In genomic region chr3:96863129-96863740, GRCh38 we compare ENCODE assay signal across 9 cellular contexts. TPM values are rescaled to one million over a fixed set of nuclear protein-coding genes. Genes with fewer than 3 reads are reported as not detected.
A peak's percentile ranks its signal among the peaks of the same experiment; 100 is the strongest.
DNase-seq lines count a peak whose midpoint lies in the region; ATAC-seq lines count a peak whose summit lies in the region.
"Had no signal": no experiment of that assay in that cellular context is flagged by ENCODE, and none has a peak within 500 bp of the region (broad histone marks: within the 10 kb centered on the region; RNA-seq: fewer than 3 reads in every experiment).

No MANE protein-coding gene starts in this region.

- no peak overlapping the region for H3K27ac Mint-ChIP-seq in CD8-positive, alpha-beta memory T cell

- POLR2A ChIA-PET in CD8-positive, alpha-beta memory T cell (lab: Charles Lee): no interaction called here

- no peaks in the 10 kb centered on the region for H3K27me3 Mint-ChIP-seq in CD8-positive, alpha-beta memory T cell

- no peaks in the 10 kb centered on the region for H3K4me1 Mint-ChIP-seq in CD8-positive, alpha-beta memory T cell

- no peak overlapping the region for H3K4me3 ChIP-seq in adipocyte (ENCODE audit: low read length)
- H3K4me3 ChIP-seq in CD8-positive, alpha-beta memory T cell (ENCODE audit: low read length): no peak overlapping the region
- H3K4me3 ChIP-seq: BLaER1 had no signal

- peak; percentile 63 for DNase-seq in NCI-H510A treated with DMSO at 0.1 percent for 48 hours (lab: John Stamatoyannopoulos, UW)
- DNase-seq in NCI-H510A (lab: John Stamatoyannopoulos, UW): no peak
- DNase-seq in NCI-H2171 (lab: John Stamatoyannopoulos, UW): peak; percentile 2
- DNase-seq in adipocyte (ENCODE audit: low read depth): peak; percentile 71
- peak; percentile 63 for DNase-seq in kidney glomerular epithelial cell (lab: John Stamatoyannopoulos, UW)
- DNase-seq in CD8-positive, alpha-beta memory T cell: no peak

- H3K9me3 Mint-ChIP-seq in CD8-positive, alpha-beta memory T cell: peaks cover 0 to 4% (median 0%) of the 10 kb centered on the region in 5 donors

- no peak overlapping the region for H3K9ac ChIP-seq in adipocyte (ENCODE audit: low read length)
- H3K9ac ChIP-seq: BLaER1 had no signal

- no peaks in the 10 kb centered on the region for H3K27me3 ChIP-seq in adipocyte (replicated peaks; ENCODE audit: control insufficient read depth, insufficient read depth, low read length)
- no peaks in the 10 kb centered on the region for H3K27me3 ChIP-seq in CD8-positive, alpha-beta memory T cell (ENCODE audit: insufficient read depth, low read length, poor library complexity, severe bottlenecking)
- H3K27me3 ChIP-seq: BLaER1 had no signal

- H3K4me1 ChIP-seq in adipocyte (ENCODE audit: control insufficient read depth, insufficient read depth, low read length): no peaks in the 10 kb centered on the region
- no peaks in the 10 kb centered on the region for H3K4me1 ChIP-seq in CD8-positive, alpha-beta memory T cell (ENCODE audit: insufficient read depth, low read length)
- H3K4me1 ChIP-seq: BLaER1 had no signal

- H3K27ac ChIP-seq in CD8-positive, alpha-beta memory T cell (ENCODE audit: low read depth, low read length): no peak overlapping the region
- H3K27ac ChIP-seq: BLaER1 had no signal

- no peaks in the 10 kb centered on the region for H3K36me3 Mint-ChIP-seq in CD8-positive, alpha-beta memory T cell

- no peaks in the 10 kb centered on the region for H3K36me3 ChIP-seq in adipocyte (ENCODE audit: control insufficient read depth, insufficient read depth, low read length, severe bottlenecking)
- no peaks in the 10 kb centered on the region for H3K36me3 ChIP-seq in CD8-positive, alpha-beta memory T cell (ENCODE audit: insufficient read depth, low read length)
- H3K36me3 ChIP-seq: BLaER1 had no signal

- no peak overlapping the region for H3K4me3 Mint-ChIP-seq in CD8-positive, alpha-beta memory T cell

- no peaks in the 10 kb centered on the region for H3K9me3 ChIP-seq in adipocyte (ENCODE audit: control insufficient read depth, low read length)
- H3K9me3 ChIP-seq in CD8-positive, alpha-beta memory T cell (ENCODE audit: low read length): no peaks in the 10 kb centered on the region
- H3K9me3 ChIP-seq: BLaER1 had no signal

- CTCF ChIA-PET in CD8-positive, alpha-beta memory T cell (lab: Charles Lee): no interaction called here

- ATAC-seq in HG02870 (IDR thresholded peaks at IDR 0.05; ENCODE audit: unreplicated experiment) (peak; percentile 69), HG02981 (IDR thresholded peaks at IDR 0.05; ENCODE audit: unreplicated experiment) (no peak)

RNA-seq across cellular contexts. Expression of gene EPHA6, which starts 48.8 kb away (rescaled TPM):
- total RNA-seq in CD8-positive, alpha-beta memory T cell: not detected
- not detected for polyA plus RNA-seq in CD8-positive, alpha-beta memory T cell

Comparison
In these comparisons a context has a peak if more than half of its experiments do, and no peak if none do; other contexts are left out.
1. DNase-seq: peak in NCI-H510A treated with DMSO at 0.1 percent for 48 hours (single experiment), NCI-H2171 (single experiment), adipocyte (single experiment) and kidney glomerular epithelial cell (single experiment); none in NCI-H510A (single experiment) and CD8-positive, alpha-beta memory T cell (0 of 5).